In the genomic region with DNA sequence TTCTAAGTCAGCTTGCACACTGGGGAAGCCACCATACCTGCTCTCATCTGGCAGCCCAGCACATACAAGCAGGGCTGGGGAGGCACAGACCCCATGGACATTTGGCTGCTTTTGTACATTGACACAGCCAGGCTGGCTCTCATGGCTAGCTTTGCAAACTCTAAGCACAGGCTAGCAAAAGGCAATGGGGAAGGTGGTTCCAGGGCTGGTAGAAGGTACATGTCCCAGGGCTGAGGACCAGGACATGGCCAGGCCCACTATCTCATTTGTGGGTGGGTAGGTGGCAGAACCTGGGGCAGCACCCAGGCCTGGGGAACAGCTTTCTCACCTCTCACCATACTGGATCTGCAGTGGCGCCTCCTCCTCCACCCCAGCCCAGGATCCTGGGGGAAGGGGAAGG, we compare ENCODE assay signal across 32 cellular contexts.
"Had no signal": no experiment of that assay in that cellular context is flagged by ENCODE, and none has a peak within 500 bp of the region (broad histone marks: within the 10 kb centered on the region; RNA-seq: fewer than 3 reads in every experiment).

No MANE protein-coding gene starts in this region.

- H3K79me2 ChIP-seq: parathyroid adenoma had no signal

- H3K4me1 Mint-ChIP-seq: immature natural killer cell, natural killer cell had no signal

- H3K36me3 Mint-ChIP-seq: mesothelial cell of epicardium; naive B cell; natural killer cell; stimulated activated naive B cell treated with anti-CD40 and anti-IgM and Interleukin-4, amounts not matched to agents 10 μg/mL and 1 μg/mL and 100 μg/mL, for 72 hours had no signal

- H3K9me3 Mint-ChIP-seq: immature natural killer cell; mesothelial cell of epicardium; natural killer cell; nephron progenitor cell; stimulated activated naive B cell treated with anti-CD40 and anti-IgM and Interleukin-4, amounts not matched to agents 10 μg/mL and 1 μg/mL and 100 μg/mL, for 72 hours had no signal

- H3K9me3 ChIP-seq: heart left ventricle, left lung, lower lobe of right lung, right atrium auricular region, right lobe of liver, stomach, testis, thyroid gland, transverse colon, upper lobe of right lung had no signal

- H3K27ac ChIP-seq: heart left ventricle, left lung, lower lobe of right lung, parathyroid adenoma, right atrium auricular region, right lobe of liver, stomach, testis, thyroid gland, transverse colon, upper lobe of right lung had no signal

- H3K4me1 ChIP-seq: left lung, lower lobe of right lung, parathyroid adenoma, right atrium auricular region, right lobe of liver, stomach, testis, transverse colon, upper lobe of right lung had no signal

- H3K36me3 ChIP-seq: heart left ventricle, left lung, lower lobe of right lung, right atrium auricular region, right lobe of liver, stomach, thyroid gland, transverse colon, upper lobe of right lung had no signal

- H3K9ac ChIP-seq: parathyroid adenoma had no signal

- H2AFZ ChIP-seq: parathyroid adenoma had no signal

- H3K4me3 ChIP-seq: heart left ventricle, left lung, lower lobe of right lung, right atrium auricular region, right lobe of liver, smooth muscle cell, stomach, testis, thyroid gland, transverse colon, upper lobe of right lung had no signal

- FAIRE-seq: islet of Langerhans, kidney, urothelium cell line had no signal

- H3K27ac Mint-ChIP-seq: mesothelial cell of epicardium; natural killer cell; nephron progenitor cell; progenitor cell of endocrine pancreas; stimulated activated naive B cell treated with anti-CD40 and anti-IgM and Interleukin-4, amounts not matched to agents 10 μg/mL and 1 μg/mL and 100 μg/mL, for 72 hours had no signal

- H3K27me3 ChIP-seq: heart left ventricle, left lung, right atrium auricular region, right lobe of liver, stomach, testis, thyroid gland, transverse colon, upper lobe of right lung had no signal

- DNase-seq: hypothalamus; immature natural killer cell; kidney; left colon; lower lobe of right lung; mammary epithelial cell; mesendoderm; naive B cell; natural killer cell; nephron progenitor cell; nucleus accumbens; right lobe of liver; stimulated activated CD4-positive, alpha-beta T cell treated with anti-CD3 and anti-CD28 coated beads, Interleukin-12 subunit alpha, Interleukin-12 subunit beta, amount 100 ng/mL, for 4 hours; stimulated activated CD4-positive, alpha-beta T cell treated with anti-CD3 and anti-CD28 coated beads, Interleukin-15, amount 100 ng/mL, for 24 hours; stimulated activated CD4-positive, alpha-beta T cell treated with anti-CD3 and anti-CD28 coated beads, Interleukin-2, amount 100 ng/mL, for 24 hours; stimulated activated CD4-positive, alpha-beta T cell treated with anti-CD3 and anti-CD28 coated beads, Interleukin-4, amount 100 ng/mL, for 1 hour; stimulated activated naive B cell treated with anti-CD40 and anti-IgM and Interleukin-4, amounts not matched to agents 10 μg/mL and 1 μg/mL and 100 μg/mL, for 72 hours; stimulated activated naive CD8-positive, alpha-beta T cell treated with anti-CD3 and anti-CD28 coated beads, Interleukin-15, Interleukin-2, amounts not matched to agents 100 U/mL and 50 U/mL, for 24 hours; stomach; testis; thyroid gland; transverse colon; upper lobe of right lung had no signal

- H3K4me3 Mint-ChIP-seq: immature natural killer cell; mesothelial cell of epicardium; naive B cell; natural killer cell; nephron progenitor cell; stimulated activated naive B cell treated with anti-CD40 and anti-IgM and Interleukin-4, amounts not matched to agents 10 μg/mL and 1 μg/mL and 100 μg/mL, for 72 hours had no signal

- H3K4me2 ChIP-seq: smooth muscle cell had no signal

- ATAC-seq: heart left ventricle; left colon; left lung; lower lobe of right lung; natural killer cell; right lobe of liver; stimulated activated naive B cell treated with anti-CD40 and anti-IgM and Interleukin-4, amounts not matched to agents 10 μg/mL and 1 μg/mL and 100 μg/mL, for 72 hours; stimulated activated naive CD8-positive, alpha-beta T cell treated with anti-CD3 and anti-CD28 coated beads, Interleukin-15, Interleukin-2, amounts not matched to agents 100 U/mL and 50 U/mL, for 24 hours; upper lobe of right lung had no signal
